17 cellular contexts compared by ENCODE assay signal in genomic region chrX:37912286-37912685, GRCh38.
DNase-seq lines count a peak whose midpoint lies in the region; ATAC-seq and TF ChIP-seq lines count a peak whose summit lies in the region.
"Had no signal": no experiment of that assay in that cellular context is flagged by ENCODE, and none has a peak within 500 bp of the region (broad histone marks: within the 10 kb centered on the region; RNA-seq: fewer than 3 reads in every experiment).

No MANE protein-coding gene starts in this region.

- peak; percentile 79 for ATAC-seq in central memory CD8-positive, alpha-beta T cell (replicated peaks; ENCODE audit: extremely low read depth, poor library complexity, severe bottlenecking)
- ATAC-seq in natural killer cell (peak; percentile 67 to 88 (median 86)), Right ventricle myocardium superior (ENCODE audit: poor library complexity) (no peak)
- ATAC-seq in CD4-positive, alpha-beta T cell (ENCODE audit: poor library complexity) = no peak
- ATAC-seq: CD8-positive, alpha-beta T cell had no signal

- H3K36me3 Mint-ChIP-seq in central memory CD8-positive, alpha-beta T cell (ENCODE audit: insufficient read depth) = no peaks in the 10 kb centered on the region
- no peaks in the 10 kb centered on the region for H3K36me3 Mint-ChIP-seq in natural killer cell
- H3K36me3 Mint-ChIP-seq in CD4-positive, alpha-beta T cell (ENCODE audit: low read depth) = no peaks in the 10 kb centered on the region
- H3K36me3 Mint-ChIP-seq: CD8-positive, alpha-beta T cell; neural progenitor cell had no signal

- H3K4me1 Mint-ChIP-seq in central memory CD8-positive, alpha-beta T cell = no peaks in the 10 kb centered on the region
- H3K4me1 Mint-ChIP-seq in natural killer cell = no peaks in the 10 kb centered on the region
- no peaks in the 10 kb centered on the region for H3K4me1 Mint-ChIP-seq in CD4-positive, alpha-beta T cell (ENCODE audit: low read depth)
- H3K4me1 Mint-ChIP-seq: activated B cell treated with CpG ODN at 0.5 μM for 24 hours, IgD-negative memory B cell, neural progenitor cell had no signal

- no peaks in the 10 kb centered on the region for H3K9me3 ChIP-seq in CD4-positive, alpha-beta T cell (ENCODE audit: control insufficient read depth, low read length)

- no peak for TF ChIP-seq CTCF in natural killer cell (IDR thresholded peaks at IDR 0.05)
- no peak for TF ChIP-seq CTCF in CD4-positive, alpha-beta T cell (IDR thresholded peaks at IDR 0.05)

- H3K9me3 Mint-ChIP-seq in central memory CD8-positive, alpha-beta T cell = no peaks in the 10 kb centered on the region
- no peaks in the 10 kb centered on the region for H3K9me3 Mint-ChIP-seq in natural killer cell
- no peaks in the 10 kb centered on the region for H3K9me3 Mint-ChIP-seq in CD4-positive, alpha-beta T cell
- H3K9me3 Mint-ChIP-seq: activated B cell treated with CpG ODN at 0.5 μM for 24 hours; CD8-positive, alpha-beta T cell; IgD-negative memory B cell; neural progenitor cell had no signal

- intact Hi-C loops in natural killer cell (cut with micrococcal nuclease) (no loop called here), Right ventricle myocardium superior (cut with DNase I) (no loop called here)
- intact Hi-C loops in CD4-positive, alpha-beta T cell (cut with DNase I, micrococcal nuclease) = no loop called here

- H3K27me3 ChIP-seq in CD4-positive, alpha-beta T cell (ENCODE audit: control insufficient read depth, insufficient read depth, low read length) = no peaks in the 10 kb centered on the region
- H3K27me3 ChIP-seq: neural progenitor cell had no signal

- DNase-seq in EL (peak; percentile 55), M059J (ENCODE audit: low read depth) (peak; percentile 90), natural killer cell (no peak), putamen (ENCODE audit: low spot score) (no peak), Right ventricle myocardium superior (no peak)
- no peak for DNase-seq in central memory CD8-positive, alpha-beta T cell (ENCODE audit: low spot score in 2 of 2)
- no peak for DNase-seq in CD4-positive, alpha-beta T cell
- DNase-seq: activated B cell treated with CpG ODN at 0.5 μM for 24 hours; activated T-cell treated with anti-CD3 and anti-CD28 coated beads, Interleukin-2, amount 50 U/mL, for 1 hour; CD8-positive, alpha-beta T cell; effector memory CD4-positive, alpha-beta T cell; NCI-H1930; NCI-H774 had no signal

- H3K27me3 Mint-ChIP-seq in central memory CD8-positive, alpha-beta T cell = no peaks in the 10 kb centered on the region
- peaks cover 4 to 18% of the 10 kb centered on the region in 2 donors for H3K27me3 Mint-ChIP-seq in natural killer cell (ENCODE audit: low read depth in 2 of 2)
- peaks cover 3% of the 10 kb centered on the region for H3K27me3 Mint-ChIP-seq in CD4-positive, alpha-beta T cell

- no peak overlapping the region for H3K27ac ChIP-seq in CD4-positive, alpha-beta T cell (ENCODE audit: low read depth, low read length)
- H3K27ac ChIP-seq: neural progenitor cell, SK-N-MC, skin epidermis had no signal

- CTCF ChIA-PET in CD4-positive, alpha-beta T cell (lab: Charles Lee) = no interaction called here

- H3K4me3 Mint-ChIP-seq in central memory CD8-positive, alpha-beta T cell = no peak overlapping the region
- H3K4me3 Mint-ChIP-seq in natural killer cell = no peak overlapping the region
- H3K4me3 Mint-ChIP-seq in CD4-positive, alpha-beta T cell = no peak overlapping the region
- H3K4me3 Mint-ChIP-seq: activated B cell treated with CpG ODN at 0.5 μM for 24 hours; CD8-positive, alpha-beta T cell; IgD-negative memory B cell; neural progenitor cell had no signal

- no peak overlapping the region for H3K27ac Mint-ChIP-seq in central memory CD8-positive, alpha-beta T cell (ENCODE audit: low read depth)
- H3K27ac Mint-ChIP-seq in natural killer cell = peak overlapping the region in 1 of 2 donors; percentile 38
- no peak overlapping the region for H3K27ac Mint-ChIP-seq in CD4-positive, alpha-beta T cell
- H3K27ac Mint-ChIP-seq: activated B cell treated with CpG ODN at 0.5 μM for 24 hours; CD8-positive, alpha-beta T cell; IgD-negative memory B cell; neural progenitor cell had no signal

- POLR2A ChIA-PET in CD4-positive, alpha-beta T cell (lab: Charles Lee) = no interaction called here

Comparison
In these comparisons a context has a peak if more than half of its experiments do, and no peak if none do; other contexts are left out.
1. DNase-seq: peak in EL (single experiment) and M059J (single experiment); none in central memory CD8-positive, alpha-beta T cell (0 of 2), natural killer cell (single experiment), CD4-positive, alpha-beta T cell (0 of 10), putamen (single experiment) and Right ventricle myocardium superior (single experiment).
2. ATAC-seq: peak in central memory CD8-positive, alpha-beta T cell (single experiment) and natural killer cell (3 of 3); none in CD4-positive, alpha-beta T cell (single experiment) and Right ventricle myocardium superior (single experiment).